ENCODE assay signal across 7 cellular contexts in genomic region chr13:26985285-26985878, GRCh38.
DNase-seq lines count a peak whose midpoint lies in the region; ATAC-seq and TF ChIP-seq lines count a peak whose summit lies in the region.

No MANE protein-coding gene starts in this region.

- H3K36me3 ChIP-seq in left lung: no peaks in the 10 kb centered on the region

- ATAC-seq in HG03097 (IDR thresholded peaks at IDR 0.05; ENCODE audit: low FRiP score, unreplicated experiment) (peak; percentile 63), left lung (peak; percentile 76)

- TF ChIP-seq CTCF in GM13976 (IDR thresholded peaks at IDR 0.05; ENCODE audit: borderline replicate concordance, control extremely low read depth, extremely low read depth, insufficient read depth, missing control alignments) (peak; percentile 71), chondrocyte (IDR thresholded peaks at IDR 0.05) (peak; percentile 96), left lung (IDR thresholded peaks at IDR 0.05) (peak; percentile 59 to 76)

- H3K27me3 ChIP-seq in left lung: peaks cover 0 to 13% of the 10 kb centered on the region in 2 donors

- no peak overlapping the region for H3K27ac Mint-ChIP-seq in chondrocyte (ENCODE audit: unreplicated experiment)

- in situ Hi-C loops in GM13976 (cut with MboI; ENCODE audit: low sequenced_read_pairs, unreplicated experiment): loop anchor here (10.0 kb wide), 2 partner anchors 289 to 359 kb away; partner anchors contain the start of gene RASL11A

- no peak overlapping the region for H3K27ac ChIP-seq in left lung

- H3K9me3 ChIP-seq in left lung: no peaks in the 10 kb centered on the region

- H3K27me3 Mint-ChIP-seq in chondrocyte (ENCODE audit: low read depth): peaks cover 7% of the 10 kb centered on the region

- H3K4me3 ChIP-seq in left lung: no peak overlapping the region

- peaks cover 3 to 27% of the 10 kb centered on the region in 2 donors for H3K4me1 ChIP-seq in left lung

- H3K4me1 Mint-ChIP-seq in chondrocyte (ENCODE audit: low read depth): no peaks in the 10 kb centered on the region

- intact Hi-C loops in left lung (cut with DNase I): loop anchor here in 1 of 2 donors (5.0 kb wide), 1 partner anchor 372 kb away; no protein-coding TSS in a partner anchor

- H3K36me3 Mint-ChIP-seq in chondrocyte (ENCODE audit: low read depth): no peaks in the 10 kb centered on the region

- no peaks in the 10 kb centered on the region for H3K9me3 Mint-ChIP-seq in chondrocyte (ENCODE audit: low read depth)

- peak; percentile 76 for DNase-seq in GM13976 (ENCODE audit: low spot score)
- DNase-seq in NCI-H446 (lab: John Stamatoyannopoulos, UW): peak; percentile 69 to 82
- peak; percentile 43 for DNase-seq in activated CD4-positive, alpha-beta T cell treated with anti-CD3 and anti-CD28 coated beads for 1 hour
- DNase-seq in chondrocyte (ENCODE audit: low spot score): no peak
- DNase-seq in left lung: no peak
- peak; percentile 26 to 33 (median 31) for DNase-seq in stimulated activated CD4-positive, alpha-beta T cell treated with anti-CD3 and anti-CD28 coated beads, TNF-alpha, amount 100 ng/mL, for 1 hour (ENCODE audit: low read depth in 3 of 3, low spot score in 1 of 3)

- no peak overlapping the region for H3K4me3 Mint-ChIP-seq in chondrocyte (ENCODE audit: unreplicated experiment)

Comparison
In these comparisons a context has a peak if more than half of its experiments do, and no peak if none do; other contexts are left out.
1. DNase-seq: peak in GM13976 (single experiment), NCI-H446 (2 of 2), activated CD4-positive, alpha-beta T cell treated with anti-CD3 and anti-CD28 coated beads for 1 hour (single experiment) and stimulated activated CD4-positive, alpha-beta T cell treated with anti-CD3 and anti-CD28 coated beads, TNF-alpha, amount 100 ng/mL, for 1 hour (3 of 3); none in chondrocyte (single experiment) and left lung (0 of 2).
2. Peak in every context shown above with its lines, with median percentiles within 50 percentile points of each other: CTCF ChIP-seq.